Comparison of ENCODE assay signal across 26 cellular contexts in the genomic region with DNA sequence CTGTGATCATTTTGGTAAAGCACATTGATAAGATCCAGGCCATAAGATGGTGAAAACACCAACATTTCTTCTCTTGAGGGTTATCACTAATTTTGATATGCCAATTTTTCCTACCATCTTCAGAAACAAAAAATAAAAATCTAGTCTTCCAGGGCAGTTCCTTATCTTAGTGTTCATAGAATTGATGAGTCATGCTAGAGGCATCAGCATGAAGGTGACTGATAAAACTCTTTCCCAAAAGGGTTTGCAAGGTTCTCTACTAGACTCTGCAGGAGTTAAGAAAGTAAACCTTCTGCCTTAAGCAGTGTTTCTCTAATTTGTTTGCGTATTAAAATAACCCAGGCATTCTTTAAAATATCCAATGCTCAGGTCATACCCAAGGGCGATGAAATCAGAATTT.
"Had no signal": no experiment of that assay in that cellular context is flagged by ENCODE, and none has a peak within 500 bp of the region (broad histone marks: within the 10 kb centered on the region; RNA-seq: fewer than 3 reads in every experiment).

No MANE protein-coding gene starts in this region.

- H3K9me3 ChIP-seq: esophagus squamous epithelium, gastrocnemius medialis, neutrophil, pancreas, uterus had no signal

- H3K27me3 Mint-ChIP-seq: activated CD4-positive, alpha-beta T cell treated with anti-CD3 and anti-CD28 coated beads, Interleukin-2, amount 10 ng/mL, durations not matched to agents 7 days and 5 days; activated CD8-positive, alpha-beta memory T cell treated with anti-CD3 and anti-CD28 coated beads, Interleukin-2, amount 10 ng/mL, durations not matched to agents 7 days and 5 days; activated CD8-positive, alpha-beta T cell treated with anti-CD3 and anti-CD28 coated beads for 36 hours; activated naive CD4-positive, alpha-beta T cell treated with anti-CD3 and anti-CD28 coated beads, Interleukin-2, amount 50 U/mL, for 24 hours; brain; effector memory CD8-positive, alpha-beta T cell; memory B cell; stimulated activated naive B cell treated with anti-CD40 and anti-IgM and Interleukin-4, amounts not matched to agents 10 μg/mL and 1 μg/mL and 100 μg/mL, for 72 hours had no signal

- H3K4me3 ChIP-seq: esophagus squamous epithelium, gastrocnemius medialis, heart left ventricle, pancreas, uterus had no signal

- H3K27ac Mint-ChIP-seq: activated CD4-positive, alpha-beta T cell treated with anti-CD3 and anti-CD28 coated beads, Interleukin-2, amount 10 ng/mL, durations not matched to agents 7 days and 5 days; activated CD8-positive, alpha-beta memory T cell treated with anti-CD3 and anti-CD28 coated beads, Interleukin-2, amount 10 ng/mL, durations not matched to agents 7 days and 5 days; activated CD8-positive, alpha-beta T cell treated with anti-CD3 and anti-CD28 coated beads for 36 hours; activated naive CD4-positive, alpha-beta T cell treated with anti-CD3 and anti-CD28 coated beads, Interleukin-2, amount 50 U/mL, for 24 hours; brain; effector memory CD8-positive, alpha-beta T cell; memory B cell; nephron; stimulated activated naive B cell treated with anti-CD40 and anti-IgM and Interleukin-4, amounts not matched to agents 10 μg/mL and 1 μg/mL and 100 μg/mL, for 72 hours; T-helper 1 cell treated with Interleukin-12 subunit alpha and Interleukin-12 subunit beta and Interleukin-4 antibody, amounts not matched to agents 30 μg/mL and 1 μg/mL, for 36 hours had no signal

- H3K36me3 Mint-ChIP-seq: activated CD8-positive, alpha-beta memory T cell treated with anti-CD3 and anti-CD28 coated beads, Interleukin-2, amount 10 ng/mL, durations not matched to agents 7 days and 5 days; activated naive CD4-positive, alpha-beta T cell treated with anti-CD3 and anti-CD28 coated beads, Interleukin-2, amount 50 U/mL, for 24 hours; brain; memory B cell; stimulated activated naive B cell treated with anti-CD40 and anti-IgM and Interleukin-4, amounts not matched to agents 10 μg/mL and 1 μg/mL and 100 μg/mL, for 72 hours had no signal

- H3K4me3 Mint-ChIP-seq: activated CD4-positive, alpha-beta T cell treated with anti-CD3 and anti-CD28 coated beads, Interleukin-2, amount 10 ng/mL, durations not matched to agents 7 days and 5 days; activated CD8-positive, alpha-beta memory T cell treated with anti-CD3 and anti-CD28 coated beads, Interleukin-2, amount 10 ng/mL, durations not matched to agents 7 days and 5 days; activated CD8-positive, alpha-beta T cell treated with anti-CD3 and anti-CD28 coated beads for 36 hours; activated naive CD4-positive, alpha-beta T cell treated with anti-CD3 and anti-CD28 coated beads, Interleukin-2, amount 50 U/mL, for 24 hours; brain; effector memory CD8-positive, alpha-beta T cell; memory B cell; nephron; stimulated activated naive B cell treated with anti-CD40 and anti-IgM and Interleukin-4, amounts not matched to agents 10 μg/mL and 1 μg/mL and 100 μg/mL, for 72 hours; T-helper 1 cell treated with Interleukin-12 subunit alpha and Interleukin-12 subunit beta and Interleukin-4 antibody, amounts not matched to agents 30 μg/mL and 1 μg/mL, for 36 hours had no signal

- FAIRE-seq: colon, keratinocyte, pancreas had no signal

- ATAC-seq: activated CD8-positive, alpha-beta memory T cell treated with anti-CD3 and anti-CD28 coated beads, Interleukin-2, amount 10 ng/mL, durations not matched to agents 7 days and 5 days; activated CD8-positive, alpha-beta T cell treated with anti-CD3 and anti-CD28 coated beads for 36 hours; effector memory CD8-positive, alpha-beta T cell; gastrocnemius medialis; heart left ventricle; left colon; pancreas; stimulated activated naive B cell treated with anti-CD40 and anti-IgM and Interleukin-4, amounts not matched to agents 10 μg/mL and 1 μg/mL and 100 μg/mL, for 72 hours had no signal

- DNase-seq: activated CD4-positive, alpha-beta T cell treated with anti-CD3 and anti-CD28 coated beads, Interleukin-2, amount 10 ng/mL, durations not matched to agents 7 days and 5 days; activated CD4-positive, CD25-positive, alpha-beta regulatory T cell treated with anti-CD3 and anti-CD28 coated beads, Interleukin-2, amount 50 U/mL, for 72 hours; activated CD8-positive, alpha-beta memory T cell treated with anti-CD3 and anti-CD28 coated beads, Interleukin-2, amount 10 ng/mL, durations not matched to agents 7 days and 5 days; activated CD8-positive, alpha-beta T cell treated with anti-CD3 and anti-CD28 coated beads for 36 hours; activated gamma-delta T cell treated with Interleukin-2 at 50 U/mL for 16 hours; aorta; central memory CD4-positive, alpha-beta T cell; effector memory CD8-positive, alpha-beta T cell; esophagus squamous epithelium; gastrocnemius medialis; heart left ventricle; left colon; pancreas; right cardiac atrium; stimulated activated naive B cell treated with anti-CD40 and anti-IgM and Interleukin-4, amounts not matched to agents 10 μg/mL and 1 μg/mL and 100 μg/mL, for 72 hours; T1000; uterus had no signal

- H3K36me3 ChIP-seq: esophagus squamous epithelium, gastrocnemius medialis, heart left ventricle, neutrophil, pancreas, uterus had no signal

- H3K9me3 Mint-ChIP-seq: activated CD4-positive, alpha-beta T cell treated with anti-CD3 and anti-CD28 coated beads, Interleukin-2, amount 10 ng/mL, durations not matched to agents 7 days and 5 days; activated naive CD4-positive, alpha-beta T cell treated with anti-CD3 and anti-CD28 coated beads, Interleukin-2, amount 50 U/mL, for 24 hours; memory B cell; nephron had no signal

- H3K4me1 Mint-ChIP-seq: activated CD4-positive, alpha-beta T cell treated with anti-CD3 and anti-CD28 coated beads, Interleukin-2, amount 10 ng/mL, durations not matched to agents 7 days and 5 days; activated CD8-positive, alpha-beta memory T cell treated with anti-CD3 and anti-CD28 coated beads, Interleukin-2, amount 10 ng/mL, durations not matched to agents 7 days and 5 days; activated naive CD4-positive, alpha-beta T cell treated with anti-CD3 and anti-CD28 coated beads, Interleukin-2, amount 50 U/mL, for 24 hours; brain; memory B cell; nephron; stimulated activated naive B cell treated with anti-CD40 and anti-IgM and Interleukin-4, amounts not matched to agents 10 μg/mL and 1 μg/mL and 100 μg/mL, for 72 hours had no signal

- H3K27me3 ChIP-seq: esophagus squamous epithelium, gastrocnemius medialis, heart left ventricle, neutrophil, pancreas, uterus had no signal

- H3K4me1 ChIP-seq: esophagus squamous epithelium, gastrocnemius medialis, heart left ventricle, pancreas, uterus had no signal

- H3K27ac ChIP-seq: esophagus squamous epithelium, gastrocnemius medialis, heart left ventricle, neutrophil, pancreas, uterus, VCaP had no signal
